ENCODE assay signal across 9 cellular contexts in genomic region chr11:95891423-95892177, GRCh38. TPM values are rescaled to one million over a fixed set of nuclear protein-coding genes. Genes with fewer than 3 reads are reported as not detected.
A peak's percentile ranks its signal among the peaks of the same experiment; 100 is the strongest.
DNase-seq lines count a peak whose midpoint lies in the region; ATAC-seq and TF ChIP-seq lines count a peak whose summit lies in the region.
"Had no signal": no experiment of that assay in that cellular context is flagged by ENCODE, and none has a peak within 500 bp of the region (broad histone marks: within the 10 kb centered on the region; RNA-seq: fewer than 3 reads in every experiment).

No MANE protein-coding gene starts in this region.

- H3K27ac ChIP-seq in testis, result no peak overlapping the region

- H3K36me3 ChIP-seq in testis (ENCODE audit: low read depth, missing control alignments), result no peaks in the 10 kb centered on the region

- no peak overlapping the region for H3K4me3 ChIP-seq in testis

- no peak for TF ChIP-seq CTCF in testis (IDR thresholded peaks at IDR 0.05)

- H3K9me3 ChIP-seq in testis, result no peaks in the 10 kb centered on the region

- intact Hi-C loops in left ventricle myocardium superior (cut with micrococcal nuclease), result no loop called here
- intact Hi-C loops in Right ventricle myocardium inferior (cut with DNase I), result no loop called here
- intact Hi-C loops in testis (cut with DNase I; ENCODE audit: low total_unique reads), result no loop called here

- TF ChIP-seq POLR2A in testis (IDR thresholded peaks at IDR 0.05), result no peak

- no peaks in the 10 kb centered on the region for H3K4me1 ChIP-seq in testis

- H3K27me3 ChIP-seq in testis, result no peaks in the 10 kb centered on the region

- ATAC-seq in left ventricle myocardium superior, result peak; percentile 33
- ATAC-seq in Right ventricle myocardium inferior, result no peak
- peak; percentile 95 for ATAC-seq in HG03159 (IDR thresholded peaks at IDR 0.05; ENCODE audit: unreplicated experiment)

- no peak for DNase-seq in left ventricle myocardium superior
- DNase-seq in Right ventricle myocardium inferior (ENCODE audit: missing footprints), result no peak
- DNase-seq in dermis microvascular lymphatic vessel endothelial cell (ENCODE audit: low read depth in 2 of 2), result peak; percentile 51 to 63
- no peak for DNase-seq in testis
- no peak for DNase-seq in SKM-1 treated with dmso at 0.1 percent for 144 hours (lab: John Stamatoyannopoulos, UW; ENCODE audit: unreplicated experiment)
- no peak for DNase-seq in NCI-H2029 (lab: John Stamatoyannopoulos, UW)
- DNase-seq in dedifferentiated amniotic fluid mesenchymal stem cell (ENCODE audit: extremely low spot score), result no peak
- DNase-seq: NCI-H2029 treated with DMSO at 0.1 percent for 48 hours had no signal

- WGBS in testis, 2 donors, result 45 to 50% methylated on average over 4 of the region's 4 CpGs

RNA-seq across cellular contexts. Expression of gene MTMR2, which starts 32.3 kb away (rescaled TPM):
- total RNA-seq in left ventricle myocardium superior (17.3 TPM), Right ventricle myocardium inferior (14.7 TPM), dermis microvascular lymphatic vessel endothelial cell (47.3 and 48.7 TPM in 2 replicates), testis (10 to 100 TPM; 49.9 to 55.5 TPM)
- polyA plus RNA-seq in testis (ENCODE audit: insufficient read depth, low read depth, low replicate concordance), result 70.7 TPM

Comparison
In these comparisons a context has a peak if more than half of its experiments do, and no peak if none do; other contexts are left out.
1. DNase-seq: peak in dermis microvascular lymphatic vessel endothelial cell (2 of 2); none in left ventricle myocardium superior (single experiment), Right ventricle myocardium inferior (single experiment), testis (single experiment), SKM-1 treated with dmso at 0.1 percent for 144 hours (single experiment), NCI-H2029 (single experiment) and dedifferentiated amniotic fluid mesenchymal stem cell (single experiment).